In genomic region chr22:26674211-26675190, GRCh38 we compare ENCODE assay signal across 2 cellular contexts.
TF ChIP-seq lines count a peak whose summit lies in the region.

No MANE protein-coding gene starts in this region.

TF ChIP-seq in SK-N-SH, 30 proteins besides CTCF, POLR2A, EP300 and RAD21 (continued from another document):
- TF ChIP-seq PBX3 (IDR thresholded peaks at IDR 0.05) (no peak), MEF2A (IDR thresholded peaks at IDR 0.05; ENCODE audit: borderline replicate concordance, low read depth) (no peak), ZBTB33 (IDR thresholded peaks at IDR 0.05; ENCODE audit: borderline replicate concordance, low read depth) (no peak), USF1 (IDR thresholded peaks at IDR 0.05; ENCODE audit: borderline replicate concordance, low read depth) (no peak)

TF ChIP-seq in SK-N-SH treated with all-trans-retinoic acid at 6 μM for 48 hours, 23 proteins besides CTCF, POLR2A, EP300 and RAD21 (continued from another document):
- no peak for TF ChIP-seq POU6F1 (CRISPR knock-in tag; IDR thresholded peaks at IDR 0.05; ENCODE audit: borderline replicate concordance, low read depth)
